ENCODE assay signal across 8 cellular contexts in genomic region chr1:44031051-44031899, GRCh38. TPM values are rescaled to one million over a fixed set of nuclear protein-coding genes. Genes with fewer than 3 reads are reported as not detected.
DNase-seq lines count a peak whose midpoint lies in the region; ATAC-seq, FAIRE-seq and TF ChIP-seq lines count a peak whose summit lies in the region.

TSS of gene SLC6A9 (minus strand) at chr1:44031462. CDS start at chr1:44024277, 7,185 bp downstream.

- H3K4me2 ChIP-seq in astrocyte (ENCODE audit: low read length): peak within 1 kb of the TSS; percentile 95
- H3K4me2 ChIP-seq in skeletal muscle satellite cell (ENCODE audit: low read length): peak within 1 kb of the TSS; percentile 92

- peak within 1 kb of the TSS; percentile 87 for H3K4me3 Mint-ChIP-seq in astrocyte (ENCODE audit: unreplicated experiment)

- peaks cover 15% of the 10 kb centered on the region for H3K4me1 ChIP-seq in astrocyte (ENCODE audit: insufficient read depth, low read length)
- peaks cover 20% of the 10 kb centered on the region for H3K4me1 ChIP-seq in skeletal muscle satellite cell (ENCODE audit: control insufficient read depth, insufficient read depth, low read length)

- ATAC-seq in SK-N-SH treated with all-trans-retinoic acid at 6 μM for 48 hours (peak; percentile 28), HG03342 (IDR thresholded peaks at IDR 0.05; ENCODE audit: unreplicated experiment) (no peak), GM19328 (IDR thresholded peaks at IDR 0.05; ENCODE audit: unreplicated experiment) (no peak)

- FAIRE-seq in astrocyte (lab: Jason Lieb, UNC): no peak

- H3K27ac Mint-ChIP-seq in astrocyte (ENCODE audit: unreplicated experiment): peak within 1 kb of the TSS; percentile 69

- H2AFZ ChIP-seq in astrocyte (ENCODE audit: low read depth, low read length): peak within 1 kb of the TSS; percentile 79

- H3K9me3 Mint-ChIP-seq in astrocyte (ENCODE audit: unreplicated experiment): no peaks in the 10 kb centered on the region

- H3K36me3 Mint-ChIP-seq in astrocyte (ENCODE audit: low read depth, unreplicated experiment): peaks cover 3% of the 10 kb centered on the region

- H3K4me3 ChIP-seq in astrocyte (ENCODE audit: insufficient read depth, low read depth, low read length): peak within 1 kb of the TSS; percentile 77
- peak within 1 kb of the TSS; percentile 88 for H3K4me3 ChIP-seq in iPS-11a (ENCODE audit: low read depth, low read length)
- H3K4me3 ChIP-seq in skeletal muscle satellite cell (ENCODE audit: low read length): peak within 1 kb of the TSS; percentile 70

- no peaks in the 10 kb centered on the region for H3K36me3 ChIP-seq in astrocyte (ENCODE audit: insufficient read depth, low read length)
- no peaks in the 10 kb centered on the region for H3K36me3 ChIP-seq in skeletal muscle satellite cell (ENCODE audit: insufficient read depth, low read length)

- no peaks in the 10 kb centered on the region for H3K79me2 ChIP-seq in astrocyte (ENCODE audit: insufficient read depth, low read length)

- H3K9ac ChIP-seq in astrocyte (ENCODE audit: low read length): peak within 1 kb of the TSS; percentile 73
- peak within 1 kb of the TSS; percentile 69 for H3K9ac ChIP-seq in skeletal muscle satellite cell (ENCODE audit: low read depth, low read length)

- H3K9me3 ChIP-seq in astrocyte (ENCODE audit: insufficient read depth, low read depth, low read length) (no peaks in the 10 kb centered on the region), skeletal muscle satellite cell (replicated peaks; ENCODE audit: low read length) (no peaks in the 10 kb centered on the region)

- DNase-seq in NOMO-1 (lab: John Stamatoyannopoulos, UW; ENCODE audit: unreplicated experiment in 2 of 2): peak; percentile 12 to 14
- no peak for DNase-seq in NOMO-1 treated with dmso at 0.1 percent for 144 hours (lab: John Stamatoyannopoulos, UW; ENCODE audit: unreplicated experiment)
- peak; percentile 72 for DNase-seq in astrocyte (ENCODE audit: low read depth)

- H3K4me1 Mint-ChIP-seq in astrocyte (ENCODE audit: low read depth, unreplicated experiment): peaks cover 16% of the 10 kb centered on the region

- no peak within 1 kb of the TSS for H3K27ac ChIP-seq in astrocyte (ENCODE audit: low read depth, low read length)

- TF ChIP-seq CTCF in astrocyte (IDR thresholded peaks at IDR 0.05; ENCODE audit: insufficient read depth, low read depth, low read length): no peak

- H3K27me3 Mint-ChIP-seq in astrocyte (ENCODE audit: low read depth, unreplicated experiment): peaks cover 5% of the 10 kb centered on the region

- H4K20me1 ChIP-seq in astrocyte (ENCODE audit: insufficient read depth, low read length): no peaks in the 10 kb centered on the region

- H3K27me3 ChIP-seq in astrocyte (ENCODE audit: insufficient read depth, low read length) (no peaks in the 10 kb centered on the region), skeletal muscle satellite cell (ENCODE audit: control insufficient read depth, insufficient read depth, low read length) (no peaks in the 10 kb centered on the region)

TF ChIP-seq in SK-N-SH treated with all-trans-retinoic acid at 6 μM for 48 hours, 23 proteins besides CTCF, POLR2A, EP300 and RAD21:
- TF ChIP-seq ZFP3 (CRISPR knock-in tag; IDR thresholded peaks at IDR 0.05) (no peak), ZNF70 (CRISPR knock-in tag; IDR thresholded peaks at IDR 0.05) (no peak), SNAI2 (CRISPR knock-in tag; IDR thresholded peaks at IDR 0.05) (no peak), POU6F1 (CRISPR knock-in tag; IDR thresholded peaks at IDR 0.05; ENCODE audit: borderline replicate concordance, low read depth) (no peak), PPARA (CRISPR knock-in tag; IDR thresholded peaks at IDR 0.05; ENCODE audit: borderline replicate concordance) (no peak), GLIS3 (CRISPR knock-in tag; IDR thresholded peaks at IDR 0.05) (no peak), ESRRG (CRISPR knock-in tag; IDR thresholded peaks at IDR 0.05) (no peak), TCF4 (CRISPR knock-in tag; IDR thresholded peaks at IDR 0.05; ENCODE audit: borderline replicate concordance) (no peak), ZFP30 (CRISPR knock-in tag; IDR thresholded peaks at IDR 0.05) (no peak), ZC3H10 (CRISPR knock-in tag; IDR thresholded peaks at IDR 0.05) (no peak), CSDC2 (CRISPR knock-in tag; IDR thresholded peaks at IDR 0.05) (no peak), PATZ1 (CRISPR knock-in tag; IDR thresholded peaks at IDR 0.05; ENCODE audit: borderline replicate concordance) (no peak), ZNF8 (CRISPR knock-in tag; IDR thresholded peaks at IDR 0.05) (no peak), TOX (CRISPR knock-in tag; IDR thresholded peaks at IDR 0.05; ENCODE audit: borderline replicate concordance) (no peak)
- TF ChIP-seq, protein P1, sequence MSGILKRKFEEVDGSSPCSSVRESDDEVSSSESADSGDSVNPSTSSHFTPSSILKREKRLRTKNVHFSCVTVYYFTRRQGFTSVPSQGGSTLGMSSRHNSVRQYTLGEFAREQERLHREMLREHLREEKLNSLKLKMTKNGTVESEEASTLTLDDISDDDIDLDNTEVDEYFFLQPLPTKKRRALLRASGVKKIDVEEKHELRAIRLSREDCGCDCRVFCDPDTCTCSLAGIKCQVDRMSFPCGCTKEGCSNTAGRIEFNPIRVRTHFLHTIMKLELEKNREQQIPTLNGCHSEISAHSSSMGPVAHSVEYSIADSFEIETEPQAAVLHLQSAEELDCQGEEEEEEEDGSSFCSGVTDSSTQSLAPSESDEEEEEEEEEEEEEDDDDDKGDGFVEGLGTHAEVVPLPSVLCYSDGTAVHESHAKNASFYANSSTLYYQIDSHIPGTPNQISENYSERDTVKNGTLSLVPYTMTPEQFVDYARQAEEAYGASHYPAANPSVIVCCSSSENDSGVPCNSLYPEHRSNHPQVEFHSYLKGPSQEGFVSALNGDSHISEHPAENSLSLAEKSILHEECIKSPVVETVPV (CRISPR knock-in tag; IDR thresholded peaks at IDR 0.05): no peak

RNA-seq across cellular contexts. Expression of gene SLC6A9, which starts in this region (rescaled TPM):
- total RNA-seq in astrocyte: 45.2 and 51.4 TPM in 2 replicates
- 1.8 and 3.1 TPM in 2 replicates for total RNA-seq in skeletal muscle satellite cell (2012; rRNA removed)
